In the genomic region with DNA sequence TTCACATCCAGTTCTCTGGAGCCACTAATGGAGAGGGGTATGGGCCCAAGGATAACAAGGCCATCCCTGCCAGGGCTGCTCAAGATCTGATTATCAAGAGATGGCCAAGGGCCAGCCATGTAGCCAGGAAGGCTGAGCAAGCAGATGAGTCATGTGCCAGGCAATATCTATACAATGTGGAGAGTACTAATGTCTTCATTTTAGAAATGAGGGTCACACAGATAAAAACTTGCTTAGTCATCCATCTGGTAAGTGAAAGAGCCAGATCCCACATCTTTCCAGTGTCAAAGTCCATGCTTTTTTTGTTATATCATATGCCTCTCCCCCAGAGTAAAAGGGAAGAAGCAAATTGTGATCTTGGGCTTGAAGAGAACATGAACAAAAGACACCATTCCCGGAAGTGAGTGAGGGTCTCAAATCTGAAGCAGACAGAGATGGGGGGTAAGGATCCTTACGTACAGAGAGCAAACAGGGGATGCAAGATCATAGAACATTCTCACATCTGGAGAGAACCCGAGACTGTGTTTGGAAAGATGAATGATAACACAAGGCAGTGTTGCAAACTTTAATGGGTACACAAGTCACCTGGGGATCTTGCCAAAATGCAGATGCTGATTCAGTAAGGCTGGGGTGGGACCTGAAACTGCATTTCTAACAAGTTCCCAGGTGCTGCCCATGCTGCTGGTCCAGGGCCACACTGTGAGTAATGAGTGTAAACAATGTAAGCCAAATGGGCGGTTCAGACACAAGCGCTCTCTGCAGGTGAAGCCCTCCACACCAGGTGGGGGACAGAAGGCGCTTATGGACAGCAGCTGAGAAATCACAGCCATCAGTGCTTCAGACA, we compare ENCODE assay signal across 11 cellular contexts. TPM values are rescaled to one million over a fixed set of nuclear protein-coding genes. Genes with fewer than 3 reads are reported as not detected.
DNase-seq lines count a peak whose midpoint lies in the region; ATAC-seq and TF ChIP-seq lines count a peak whose summit lies in the region.
"Had no signal": no experiment of that assay in that cellular context is flagged by ENCODE, and none has a peak within 500 bp of the region (broad histone marks: within the 10 kb centered on the region; RNA-seq: fewer than 3 reads in every experiment).

No MANE protein-coding gene starts in this region.

- peak overlapping the region; percentile 12; the same call in 1 of the 3 replicates for H2BK15ac ChIP-seq in IMR-90 (ENCODE audit: low read depth, low read length)

- H3K4ac ChIP-seq in IMR-90 (ENCODE audit: low read depth, low read length): peak overlapping the region; percentile 53

- H3K56ac ChIP-seq in IMR-90 (ENCODE audit: extremely low read depth, insufficient read depth, low read length): peak overlapping the region; percentile 49; the same call in 1 of the 2 replicates

- H2BK5ac ChIP-seq in IMR-90 (ENCODE audit: low read depth, low read length, poor library complexity, severe bottlenecking): peak overlapping the region; percentile 68

- H3K27me3 ChIP-seq in A673 (replicated peaks; ENCODE audit: insufficient read depth, low read depth, low read length, poor library complexity) (no peaks in the 10 kb centered on the region), IMR-90 (ENCODE audit: control insufficient read depth, insufficient read depth, low read length) (no peaks in the 10 kb centered on the region), ovary (no peaks in the 10 kb centered on the region), tibial artery (no peaks in the 10 kb centered on the region)
- H3K27me3 ChIP-seq: uterus had no signal

- ATAC-seq in IMR-90 (ENCODE audit: low read depth): peak; percentile 82
- ATAC-seq in activated T-helper 17 cell treated with anti-CD3 and anti-CD28 coated beads, Interleukin-2, amount 50 U/mL, for 72 hours (replicated peaks): peak; percentile 57
- ATAC-seq in left colon: peak; percentile 30
- no peak for ATAC-seq in HG02588 (IDR thresholded peaks at IDR 0.05; ENCODE audit: unreplicated experiment)
- ATAC-seq in GM19467 (IDR thresholded peaks at IDR 0.05; ENCODE audit: unreplicated experiment): no peak

- no peaks in the 10 kb centered on the region for H3K4me1 Mint-ChIP-seq in activated T-helper 17 cell treated with anti-CD3 and anti-CD28 coated beads, Interleukin-2, amount 50 U/mL, for 72 hours
- H3K4me1 Mint-ChIP-seq: activated CD4-positive, alpha-beta T cell treated with anti-CD3 and anti-CD28 coated beads, Interleukin-2, amount 10 ng/mL, durations not matched to agents 7 days and 5 days had no signal

- H3K36me3 ChIP-seq in A673 (ENCODE audit: insufficient read depth, low read length, poor library complexity, severe bottlenecking) (no peaks in the 10 kb centered on the region), IMR-90 (ENCODE audit: control insufficient read depth, insufficient read depth, low read length) (no peaks in the 10 kb centered on the region), ovary (no peaks in the 10 kb centered on the region), tibial artery (no peaks in the 10 kb centered on the region)
- H3K36me3 ChIP-seq: uterus had no signal

- H2BK120ac ChIP-seq in IMR-90 (ENCODE audit: low read depth, low read length): peak overlapping the region; percentile 87

- H2AK9ac ChIP-seq in IMR-90 (replicated peaks; ENCODE audit: low read depth, low read length, poor library complexity): peak overlapping the region; percentile 2

- peak overlapping the region; percentile 68 for H4K91ac ChIP-seq in IMR-90 (ENCODE audit: insufficient read depth, low read depth, low read length)

- H3K4me1 ChIP-seq in A673 (ENCODE audit: insufficient read depth, low read length, poor library complexity, severe bottlenecking) (no peaks in the 10 kb centered on the region), IMR-90 (ENCODE audit: control insufficient read depth, insufficient read depth, low read length) (peaks cover 8% of the 10 kb centered on the region), ovary (ENCODE audit: insufficient read depth) (no peaks in the 10 kb centered on the region), tibial artery (no peaks in the 10 kb centered on the region)
- H3K4me1 ChIP-seq: uterus had no signal

- no peaks in the 10 kb centered on the region for H4K20me1 ChIP-seq in IMR-90 (ENCODE audit: insufficient read depth, low read length)

- H3K9me3 ChIP-seq in A673 (ENCODE audit: low read depth, low read length, poor library complexity, severe bottlenecking) (no peaks in the 10 kb centered on the region), IMR-90 (ENCODE audit: control insufficient read depth, insufficient read depth, low read length) (no peaks in the 10 kb centered on the region), ovary (no peaks in the 10 kb centered on the region), tibial artery (no peaks in the 10 kb centered on the region)
- H3K9me3 ChIP-seq: uterus had no signal

- peak overlapping the region; percentile 66 for H4K5ac ChIP-seq in IMR-90 (ENCODE audit: low read depth, low read length)

- no peak for TF ChIP-seq RAD21 in IMR-90 (IDR thresholded peaks at IDR 0.05; ENCODE audit: low read length)

- peak overlapping the region; percentile 39; the same call in 1 of the 2 replicates for H3K23ac ChIP-seq in IMR-90 (ENCODE audit: low read depth, low read length)

- peak overlapping the region; percentile 33; the same call in 1 of the 2 replicates for H3K4me2 ChIP-seq in IMR-90 (ENCODE audit: low read depth, low read length)

- peak overlapping the region; percentile 77 for H2AK5ac ChIP-seq in IMR-90 (ENCODE audit: low read depth, low read length)

- no peaks in the 10 kb centered on the region for H3K9me3 Mint-ChIP-seq in activated T-helper 17 cell treated with anti-CD3 and anti-CD28 coated beads, Interleukin-2, amount 50 U/mL, for 72 hours
- H3K9me3 Mint-ChIP-seq: activated CD4-positive, alpha-beta T cell treated with anti-CD3 and anti-CD28 coated beads, Interleukin-2, amount 10 ng/mL, durations not matched to agents 7 days and 5 days had no signal

- H3K9ac ChIP-seq in IMR-90 (ENCODE audit: low read depth, low read length): no peak overlapping the region

- peak; percentile 50 for DNase-seq in A673 (ENCODE audit: low spot score)
- peak; percentile 93 for DNase-seq in IMR-90
- no peak for DNase-seq in left colon
- no peak for DNase-seq in ovary
- DNase-seq in tibial artery: no peak
- DNase-seq: activated CD4-positive, alpha-beta T cell treated with anti-CD3 and anti-CD28 coated beads, Interleukin-2, amount 10 ng/mL, durations not matched to agents 7 days and 5 days; DMS79; uterus had no signal

- intact Hi-C loops in A673 (cut with micrococcal nuclease; ENCODE audit: unreplicated experiment) (no loop called here), IMR-90 (cut with micrococcal nuclease) (loop anchor here (10.0 kb wide), 1 partner anchor 45 kb away; no protein-coding TSS in a partner anchor), left colon (cut with DNase I, micrococcal nuclease) (no loop called here), ovary (cut with DNase I) (loop anchor here in 1 of 4 donors (10.0 kb wide), 1 partner anchor 1875 kb away; no protein-coding TSS in a partner anchor), tibial artery (cut with DNase I; ENCODE audit: low total_unique reads) (loop anchor here (10.0 kb wide), 1 partner anchor 1165 kb away; no protein-coding TSS in a partner anchor)

- H3K4me3 ChIP-seq in A673 (ENCODE audit: low read depth, low read length, poor library complexity, severe bottlenecking) (no peak overlapping the region), IMR-90 (ENCODE audit: insufficient read depth, low read depth, low read length) (no peak overlapping the region), ovary (no peak overlapping the region), tibial artery (no peak overlapping the region)
- H3K4me3 ChIP-seq: uterus had no signal

- H3K27ac Mint-ChIP-seq in activated T-helper 17 cell treated with anti-CD3 and anti-CD28 coated beads, Interleukin-2, amount 50 U/mL, for 72 hours: no peak overlapping the region
- H3K27ac Mint-ChIP-seq: activated CD4-positive, alpha-beta T cell treated with anti-CD3 and anti-CD28 coated beads, Interleukin-2, amount 10 ng/mL, durations not matched to agents 7 days and 5 days had no signal

- peak overlapping the region; percentile 81 for H3K18ac ChIP-seq in IMR-90 (ENCODE audit: low read depth, low read length)

- no peak for TF ChIP-seq POLR2A in IMR-90 (IDR thresholded peaks at IDR 0.05; ENCODE audit: low read depth, low read length)
- TF ChIP-seq POLR2A in ovary (IDR thresholded peaks at IDR 0.05): no peak

- WGBS in IMR-90 (ENCODE audit: extremely low coverage in 2 of 2, insufficient read length in 1 of 2), 2 experiments: 20% methylated on average over 1 of the region's 6 CpGs; no CpG with 5 or more reads in 1 of the 2 experiments
- 93 to 96% (median 95%) methylated on average over 6 of the region's 6 CpGs for WGBS in ovary, 3 donors

- TF ChIP-seq EP300 in ovary (IDR thresholded peaks at IDR 0.05): no peak

- dilution Hi-C loops in IMR-90 (cut with HindIII; ENCODE audit: low sequenced_read_pairs, unreplicated experiment): no loop called here

- BruUV-seq in A673 (replicated peaks; lab: Mats Ljungman, UMichigan): no TSS peak
- no TSS peak for BruUV-seq in IMR-90 (replicated peaks; lab: Mats Ljungman, UMichigan)

- no peaks in the 10 kb centered on the region for H3K79me1 ChIP-seq in IMR-90 (ENCODE audit: low read depth in 1 of 2, low read length in 2 of 2)

- peak overlapping the region; percentile 25 to 48; a peak in 3 of 4 replicates for H4K8ac ChIP-seq in IMR-90 (ENCODE audit: low read depth in 2 of 2, low read length in 2 of 2)

- no peak overlapping the region for H3K4me3 Mint-ChIP-seq in activated T-helper 17 cell treated with anti-CD3 and anti-CD28 coated beads, Interleukin-2, amount 50 U/mL, for 72 hours
- H3K4me3 Mint-ChIP-seq: activated CD4-positive, alpha-beta T cell treated with anti-CD3 and anti-CD28 coated beads, Interleukin-2, amount 10 ng/mL, durations not matched to agents 7 days and 5 days had no signal

- in situ Hi-C loops in IMR-90 (cut with MboI; ENCODE audit: low sequenced_read_pairs): no loop called here

- H2AFZ ChIP-seq in IMR-90 (replicated peaks; ENCODE audit: low read length, poor library complexity): peak overlapping the region; percentile 54

- POLR2A ChIA-PET in A673 (lab: Charles Lee; ENCODE audit: low non-redundant PET) (no interaction called here), IMR-90 (lab: Charles Lee; ENCODE audit: unreplicated experiment) (no interaction called here)

- CTCF ChIA-PET in A673 (lab: Charles Lee) (no interaction called here), IMR-90 (lab: Yijun Ruan, JAX) (no interaction called here)

- peaks cover 11% of the 10 kb centered on the region for H3K27me3 Mint-ChIP-seq in activated T-helper 17 cell treated with anti-CD3 and anti-CD28 coated beads, Interleukin-2, amount 50 U/mL, for 72 hours

- TF ChIP-seq CTCF in A673 (conservative IDR thresholded peaks at IDR 0.05; ENCODE audit: low read depth, low read length): no peak
- no peak for TF ChIP-seq CTCF in IMR-90 (conservative IDR thresholded peaks at IDR 0.05; ENCODE audit: low read depth, low read length)
- TF ChIP-seq CTCF in ovary (IDR thresholded peaks at IDR 0.05): no peak
- TF ChIP-seq CTCF in tibial artery (IDR thresholded peaks at IDR 0.05): no peak

- no peak overlapping the region for H3K27ac ChIP-seq in A673 (ENCODE audit: low read depth, low read length, poor library complexity, severe bottlenecking)
- H3K27ac ChIP-seq in IMR-90 (ENCODE audit: insufficient read depth, low read length): peak overlapping the region; percentile 68; the same call in 1 of the 2 replicates
- no peak overlapping the region for H3K27ac ChIP-seq in ovary
- H3K27ac ChIP-seq in tibial artery: no peak overlapping the region
- H3K27ac ChIP-seq: uterus had no signal

- no peaks in the 10 kb centered on the region for H3K36me3 Mint-ChIP-seq in activated T-helper 17 cell treated with anti-CD3 and anti-CD28 coated beads, Interleukin-2, amount 50 U/mL, for 72 hours (ENCODE audit: low read depth)

- H2BK20ac ChIP-seq in IMR-90 (ENCODE audit: low read depth, low read length): peak overlapping the region; percentile 79; the same call in 1 of the 2 replicates

- peaks cover 5% of the 10 kb centered on the region for H3K9me1 ChIP-seq in IMR-90 (ENCODE audit: insufficient read depth, low read length)

- peak overlapping the region; percentile 65 for H3K14ac ChIP-seq in IMR-90 (replicated peaks; ENCODE audit: low read depth, low read length)

RNA-seq across cellular contexts. Expression of a gene that starts 20.0 kb away (rescaled TPM):
- total RNA-seq in A673 (2021) (not detected in 2 replicates), IMR-90 (2012; rRNA removed) (not detected in 2 replicates), left colon (not detected), ovary (1 to 10 TPM in 3 of 7 donors, under 1 TPM in 1, not detected in 3; 0.61 to 9.3 (median 1.4) TPM)
- polyA plus RNA-seq in IMR-90 (2012; rRNA removed) (not detected in 2 replicates), ovary (10 to 100 TPM in 1 of 2 donors, 1 to 10 TPM in 1; 1.6 to 22.1 TPM)
- not detected in 2 replicates for polyA plus RNA-seq in IMR-90 (2012; cell fraction: cytosol; rRNA removed)
- not detected in 2 replicates for polyA plus RNA-seq in IMR-90 (2012; cell fraction: nucleus; rRNA removed; ENCODE audit: low replicate concordance)
- total RNA-seq in activated T-helper 17 cell treated with anti-CD3 and anti-CD28 coated beads, Interleukin-2, amount 50 U/mL, for 72 hours: not detected
- total RNA-seq: activated CD4-positive, alpha-beta T cell treated with anti-CD3 and anti-CD28 coated beads, Interleukin-2, amount 10 ng/mL, durations not matched to agents 7 days and 5 days had no signal

Comparison
In these comparisons a context has a peak if more than half of its experiments do, and no peak if none do; other contexts are left out.
1. DNase-seq: peak in A673 (single experiment) and IMR-90 (single experiment); none in left colon (0 of 2), ovary (0 of 5) and tibial artery (0 of 2).
2. ATAC-seq: peak in IMR-90 (single experiment), activated T-helper 17 cell treated with anti-CD3 and anti-CD28 coated beads, Interleukin-2, amount 50 U/mL, for 72 hours (single experiment) and left colon (single experiment); none in HG02588 (single experiment) and GM19467 (single experiment).
3. intact Hi-C loops: an anchor here in IMR-90 (10.0 kb wide) and tibial artery (10.0 kb wide); none called in A673 and left colon.